In the genomic region with DNA sequence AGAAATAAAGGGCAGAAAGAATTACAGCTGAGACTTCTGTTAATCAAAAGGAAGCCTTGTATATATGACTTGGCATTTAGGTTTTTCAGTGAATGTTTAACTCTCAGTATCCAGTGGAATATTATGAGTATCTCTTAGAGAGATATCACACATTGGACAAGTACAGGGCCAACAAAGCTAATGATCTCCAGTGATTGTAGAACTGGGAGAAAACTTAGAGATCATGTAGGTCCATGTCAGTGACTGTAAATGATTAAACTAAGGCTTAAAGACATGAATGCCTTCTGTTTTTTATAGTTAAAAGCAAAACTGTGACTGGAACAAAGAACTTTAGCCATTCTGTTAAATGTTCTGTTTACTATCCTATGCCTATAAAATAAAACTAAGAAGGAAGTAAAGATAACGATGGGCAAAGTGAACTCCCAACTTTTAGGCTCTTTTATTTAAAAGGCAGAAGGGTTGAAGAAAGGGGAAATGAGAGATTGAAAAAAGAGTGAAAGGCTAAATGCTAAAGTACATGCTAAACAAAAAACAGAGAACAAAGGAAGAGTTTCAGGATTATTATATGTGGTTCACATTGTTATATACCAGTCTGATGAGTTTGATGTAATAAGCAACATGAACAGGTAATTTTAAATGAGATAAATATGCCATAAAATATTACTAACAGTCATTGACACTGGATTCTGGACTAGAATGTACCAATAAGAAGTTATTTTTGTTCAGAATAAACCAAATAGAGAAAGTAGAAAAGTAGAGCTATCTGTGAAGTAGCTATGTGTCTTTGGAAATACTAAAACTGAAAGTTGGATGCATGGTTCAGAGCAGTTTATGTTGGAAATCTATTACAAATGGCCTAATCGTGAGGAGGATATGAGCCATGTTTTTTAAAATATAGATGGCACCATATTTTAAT, we compare ENCODE assay signal across 14 cellular contexts. TPM values are rescaled to one million over a fixed set of nuclear protein-coding genes. Genes with fewer than 3 reads are reported as not detected.
DNase-seq lines count a peak whose midpoint lies in the region; ATAC-seq, FAIRE-seq and TF ChIP-seq lines count a peak whose summit lies in the region.
"Had no signal": no experiment of that assay in that cellular context is flagged by ENCODE, and none has a peak within 500 bp of the region (broad histone marks: within the 10 kb centered on the region; RNA-seq: fewer than 3 reads in every experiment).

No MANE protein-coding gene starts in this region.

- peaks cover 0 to 2% (median 0%) of the 10 kb centered on the region in 3 donors for H3K4me1 Mint-ChIP-seq in T-cell

- POLR2A ChIA-PET in T-cell (lab: Charles Lee), result no interaction called here

- peaks cover 51% of the 10 kb centered on the region for H3K36me3 ChIP-seq in OCI-LY3 (replicated peaks; ENCODE audit: low read depth, low read length)
- H3K36me3 ChIP-seq in small intestine (ENCODE audit: control insufficient read depth in 2 of 2, insufficient read depth in 2 of 2, low read length in 2 of 2), result peaks cover 0 to 8% of the 10 kb centered on the region in 2 donors

- ATAC-seq in GM19395 (IDR thresholded peaks at IDR 0.05; ENCODE audit: unreplicated experiment), result peak; percentile 55
- peak; percentile 34 for ATAC-seq in HG02885 (IDR thresholded peaks at IDR 0.05; ENCODE audit: poor library complexity, unreplicated experiment)
- no peak for ATAC-seq in T-cell (replicated peaks in 1 of 4)
- ATAC-seq: activated CD8-positive, alpha-beta T cell treated with anti-CD3 and anti-CD28 coated beads, Interleukin-2, amount 10 ng/mL, durations not matched to agents 7 days and 5 days; HCT116 had no signal

- H2AFZ ChIP-seq in OCI-LY3 (ENCODE audit: low read depth, low read length), result no peak overlapping the region

- FAIRE-seq in small intestine (lab: Jason Lieb, UNC), result no peak
- FAIRE-seq: G401.6 had no signal

- peaks cover 53% of the 10 kb centered on the region for H3K36me3 Mint-ChIP-seq in T-cell

- WGBS in small intestine, 3 donors, result 15 to 51% (median 31%) methylated on average over 2 of the region's 2 CpGs

- H3K9me3 Mint-ChIP-seq in T-cell, result no peaks in the 10 kb centered on the region

- peak overlapping the region; percentile 11; the same call in 1 of the 2 replicates for H3K9ac ChIP-seq in OCI-LY3 (ENCODE audit: low read length)

- no peaks in the 10 kb centered on the region for H3K79me2 ChIP-seq in OCI-LY3 (ENCODE audit: low read length)

- no peak overlapping the region for H3K27ac Mint-ChIP-seq in T-cell
- H3K27ac Mint-ChIP-seq: activated CD8-positive, alpha-beta T cell treated with anti-CD3 and anti-CD28 coated beads, Interleukin-2, amount 10 ng/mL, durations not matched to agents 7 days and 5 days had no signal

- H3K9me3 ChIP-seq in OCI-LY3 (ENCODE audit: insufficient read depth, low read length) (no peaks in the 10 kb centered on the region), small intestine (ENCODE audit: control insufficient read depth, low read depth) (no peaks in the 10 kb centered on the region)
- H3K9me3 ChIP-seq: tibial nerve had no signal

- H3K4me2 ChIP-seq in OCI-LY3 (ENCODE audit: low read length), result peak overlapping the region; percentile 80

- H3K27me3 ChIP-seq in OCI-LY3 (ENCODE audit: low read depth, low read length) (no peaks in the 10 kb centered on the region), small intestine (ENCODE audit: control insufficient read depth in 2 of 2, insufficient read depth in 2 of 2, low read length in 2 of 2) (no peaks in the 10 kb centered on the region)
- H3K27me3 ChIP-seq: tibial nerve had no signal

- H3K27ac ChIP-seq in OCI-LY3 (ENCODE audit: low read length), result peak overlapping the region; percentile 80
- peak overlapping the region in 1 of 2 donors; percentile 41 for H3K27ac ChIP-seq in small intestine (ENCODE audit: low read depth in 1 of 2, low read length in 1 of 2)
- H3K27ac ChIP-seq: tibial nerve had no signal

- no peak overlapping the region for H3K4me3 Mint-ChIP-seq in T-cell
- H3K4me3 Mint-ChIP-seq: activated CD8-positive, alpha-beta T cell treated with anti-CD3 and anti-CD28 coated beads, Interleukin-2, amount 10 ng/mL, durations not matched to agents 7 days and 5 days had no signal

- peak; percentile 45 for DNase-seq in small intestine
- DNase-seq in NCI-H1417 (lab: John Stamatoyannopoulos, UW), result no peak
- no peak for DNase-seq in T-cell
- DNase-seq in DMS 273 (lab: John Stamatoyannopoulos, UW; ENCODE audit: unreplicated experiment), result no peak
- DNase-seq: activated CD8-positive, alpha-beta T cell treated with anti-CD3 and anti-CD28 coated beads, Interleukin-2, amount 10 ng/mL, durations not matched to agents 7 days and 5 days; anterior cingulate cortex; NCI-H1092 treated with DMSO at 0.1 percent for 48 hours; stimulated activated CD4-positive, alpha-beta T cell treated with anti-CD3 and anti-CD28 coated beads, Interleukin-4, amount 100 ng/mL, for 24 hours had no signal

- H3K4me1 ChIP-seq in OCI-LY3 (ENCODE audit: low read length) (peaks cover 31% of the 10 kb centered on the region), small intestine (ENCODE audit: control insufficient read depth in 2 of 2, insufficient read depth in 1 of 2, low read depth in 1 of 2, low read length in 1 of 2) (no peaks in the 10 kb centered on the region)

- no peaks in the 10 kb centered on the region for H3K27me3 Mint-ChIP-seq in T-cell

- peaks cover 5% of the 10 kb centered on the region for H4K20me1 ChIP-seq in OCI-LY3 (ENCODE audit: insufficient read depth, low read length)

- TF ChIP-seq CTCF in OCI-LY3 (IDR thresholded peaks at IDR 0.05; ENCODE audit: low read depth, low read length), result no peak

- H3K4me3 ChIP-seq in OCI-LY3 (ENCODE audit: low read length), result peak overlapping the region; percentile 52
- H3K4me3 ChIP-seq in small intestine (ENCODE audit: low read depth in 1 of 2, low read length in 2 of 2), result no peak overlapping the region
- H3K4me3 ChIP-seq: tibial nerve had no signal

- CTCF ChIA-PET in T-cell (lab: Charles Lee), result interaction anchor here in 1 of 2 donors (0.9 kb wide), 1 partner anchor 285 kb away, joined by 3 read pairs; no protein-coding TSS in a partner anchor

RNA-seq across cellular contexts. Expression of a gene that starts 37.1 kb away (rescaled TPM):
- polyA plus RNA-seq in small intestine, result 10 to 100 TPM; 15.0 to 23.5 (median 16.5) TPM
- total RNA-seq in T-cell, result 1 to 10 TPM in 4 of 5 donors, under 1 TPM in 1; 0.41 to 4.6 (median 1.2) TPM

Comparison
In these comparisons a context has a peak if more than half of its experiments do, and no peak if none do; other contexts are left out.
1. ATAC-seq: peak in GM19395 (single experiment) and HG02885 (single experiment); none in T-cell (0 of 4).